In genomic region chr5:142408536-142409252, GRCh38 we compare ENCODE assay signal across 2 cellular contexts.
TF ChIP-seq lines count a peak whose summit lies in the region.

No MANE protein-coding gene starts in this region.

TF ChIP-seq in GM23338, 12 proteins besides CTCF, POLR2A, EP300 and RAD21:
- TF ChIP-seq, protein P1, sequence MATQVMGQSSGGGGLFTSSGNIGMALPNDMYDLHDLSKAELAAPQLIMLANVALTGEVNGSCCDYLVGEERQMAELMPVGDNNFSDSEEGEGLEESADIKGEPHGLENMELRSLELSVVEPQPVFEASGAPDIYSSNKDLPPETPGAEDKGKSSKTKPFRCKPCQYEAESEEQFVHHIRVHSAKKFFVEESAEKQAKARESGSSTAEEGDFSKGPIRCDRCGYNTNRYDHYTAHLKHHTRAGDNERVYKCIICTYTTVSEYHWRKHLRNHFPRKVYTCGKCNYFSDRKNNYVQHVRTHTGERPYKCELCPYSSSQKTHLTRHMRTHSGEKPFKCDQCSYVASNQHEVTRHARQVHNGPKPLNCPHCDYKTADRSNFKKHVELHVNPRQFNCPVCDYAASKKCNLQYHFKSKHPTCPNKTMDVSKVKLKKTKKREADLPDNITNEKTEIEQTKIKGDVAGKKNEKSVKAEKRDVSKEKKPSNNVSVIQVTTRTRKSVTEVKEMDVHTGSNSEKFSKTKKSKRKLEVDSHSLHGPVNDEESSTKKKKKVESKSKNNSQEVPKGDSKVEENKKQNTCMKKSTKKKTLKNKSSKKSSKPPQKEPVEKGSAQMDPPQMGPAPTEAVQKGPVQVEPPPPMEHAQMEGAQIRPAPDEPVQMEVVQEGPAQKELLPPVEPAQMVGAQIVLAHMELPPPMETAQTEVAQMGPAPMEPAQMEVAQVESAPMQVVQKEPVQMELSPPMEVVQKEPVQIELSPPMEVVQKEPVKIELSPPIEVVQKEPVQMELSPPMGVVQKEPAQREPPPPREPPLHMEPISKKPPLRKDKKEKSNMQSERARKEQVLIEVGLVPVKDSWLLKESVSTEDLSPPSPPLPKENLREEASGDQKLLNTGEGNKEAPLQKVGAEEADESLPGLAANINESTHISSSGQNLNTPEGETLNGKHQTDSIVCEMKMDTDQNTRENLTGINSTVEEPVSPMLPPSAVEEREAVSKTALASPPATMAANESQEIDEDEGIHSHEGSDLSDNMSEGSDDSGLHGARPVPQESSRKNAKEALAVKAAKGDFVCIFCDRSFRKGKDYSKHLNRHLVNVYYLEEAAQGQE (IDR thresholded peaks at IDR 0.05; ENCODE audit: unreplicated experiment) = no peak
- no peak for TF ChIP-seq ZNF114 (CRISPR knock-in tag; IDR thresholded peaks at IDR 0.05)
- TF ChIP-seq EZH2phosphoT487 (IDR thresholded peaks at IDR 0.05; ENCODE audit: unreplicated experiment) = no peak
- TF ChIP-seq STAT1 (IDR thresholded peaks at IDR 0.05; ENCODE audit: unreplicated experiment) = no peak
- no peak for TF ChIP-seq ZNF462 (CRISPR knock-in tag; IDR thresholded peaks at IDR 0.05)
- no peak for TF ChIP-seq ZNF331 (CRISPR knock-in tag; IDR thresholded peaks at IDR 0.05; ENCODE audit: low read depth)
- TF ChIP-seq, protein P2, sequence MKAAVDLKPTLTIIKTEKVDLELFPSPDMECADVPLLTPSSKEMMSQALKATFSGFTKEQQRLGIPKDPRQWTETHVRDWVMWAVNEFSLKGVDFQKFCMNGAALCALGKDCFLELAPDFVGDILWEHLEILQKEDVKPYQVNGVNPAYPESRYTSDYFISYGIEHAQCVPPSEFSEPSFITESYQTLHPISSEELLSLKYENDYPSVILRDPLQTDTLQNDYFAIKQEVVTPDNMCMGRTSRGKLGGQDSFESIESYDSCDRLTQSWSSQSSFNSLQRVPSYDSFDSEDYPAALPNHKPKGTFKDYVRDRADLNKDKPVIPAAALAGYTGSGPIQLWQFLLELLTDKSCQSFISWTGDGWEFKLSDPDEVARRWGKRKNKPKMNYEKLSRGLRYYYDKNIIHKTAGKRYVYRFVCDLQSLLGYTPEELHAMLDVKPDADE (IDR thresholded peaks at IDR 0.05) = no peak
- TF ChIP-seq POLR2AphosphoS5 (IDR thresholded peaks at IDR 0.05; ENCODE audit: low read depth) = no peak
- no peak for TF ChIP-seq EZH2 (IDR thresholded peaks at IDR 0.05; ENCODE audit: low read depth, unreplicated experiment)
- TF ChIP-seq CREB1 (CRISPR knock-in tag; IDR thresholded peaks at IDR 0.05; ENCODE audit: low read depth) = no peak
- TF ChIP-seq JUNB (IDR thresholded peaks at IDR 0.05; ENCODE audit: unreplicated experiment) = no peak
- TF ChIP-seq NANOG (IDR thresholded peaks at IDR 0.05; ENCODE audit: borderline replicate concordance) = no peak

TF ChIP-seq in H1, 55 proteins besides CTCF, POLR2A, EP300 and RAD21:
- TF ChIP-seq SIRT6 (IDR thresholded peaks at IDR 0.05; ENCODE audit: low read length) (no peak), KDM1A (IDR thresholded peaks at IDR 0.05; ENCODE audit: borderline replicate concordance, low read length) (no peak), CBX5 (IDR thresholded peaks at IDR 0.05; ENCODE audit: low read depth, low read length) (no peak), CBX8 (IDR thresholded peaks at IDR 0.05; ENCODE audit: borderline replicate concordance, low read depth, low read length) (no peak), CEBPB (IDR thresholded peaks at IDR 0.05; ENCODE audit: low read depth, low read length) (no peak), ATF2 (IDR thresholded peaks at IDR 0.05; ENCODE audit: low read length) (no peak), GABPA (IDR thresholded peaks at IDR 0.05; ENCODE audit: borderline replicate concordance, insufficient read depth, low read length) (no peak), POU5F1 (IDR thresholded peaks at IDR 0.05; ENCODE audit: low read depth, low read length) (no peak), HDAC6 (IDR thresholded peaks at IDR 0.05; ENCODE audit: low read depth, low read length) (no peak), RBBP5 (IDR thresholded peaks at IDR 0.05; ENCODE audit: borderline replicate concordance, low read depth, low read length) (no peak), HDAC2 (IDR thresholded peaks at IDR 0.05; ENCODE audit: borderline replicate concordance in 1 of 2, low read depth in 2 of 2, low read length in 2 of 2) (no peak), BACH1 (IDR thresholded peaks at IDR 0.05; ENCODE audit: low read length) (no peak), SP4 (IDR thresholded peaks at IDR 0.05; ENCODE audit: low read length) (no peak), CREB1 (IDR thresholded peaks at IDR 0.05) (no peak), FOSL1 (IDR thresholded peaks at IDR 0.05; ENCODE audit: insufficient read depth, low read depth, low read length) (no peak)
- TF ChIP-seq, protein P3, sequence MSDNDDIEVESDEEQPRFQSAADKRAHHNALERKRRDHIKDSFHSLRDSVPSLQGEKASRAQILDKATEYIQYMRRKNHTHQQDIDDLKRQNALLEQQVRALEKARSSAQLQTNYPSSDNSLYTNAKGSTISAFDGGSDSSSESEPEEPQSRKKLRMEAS (IDR thresholded peaks at IDR 0.05) = no peak
